1 cellular context compared by ENCODE assay signal in genomic region chr9:23768861-23769260, GRCh38.
TF ChIP-seq lines count a peak whose summit lies in the region.

No MANE protein-coding gene starts in this region.

TF ChIP-seq in H1, 55 proteins besides CTCF, POLR2A, EP300 and RAD21:
- TF ChIP-seq SRF (IDR thresholded peaks at IDR 0.05; ENCODE audit: low read depth, low read length), result no peak
